Comparison of ENCODE assay signal across 8 cellular contexts in genomic region chr19:7340959-7341837, GRCh38. TPM values are rescaled to one million over a fixed set of nuclear protein-coding genes. Genes with fewer than 3 reads are reported as not detected.
DNase-seq lines count a peak whose midpoint lies in the region; ATAC-seq and TF ChIP-seq lines count a peak whose summit lies in the region.

No MANE protein-coding gene starts in this region.

- H3K4me1 Mint-ChIP-seq in activated CD4-positive, alpha-beta memory T cell treated with anti-CD3 and anti-CD28 coated beads, Interleukin-2, amount 10 ng/mL, durations not matched to agents 7 days and 5 days = peaks cover 49% of the 10 kb centered on the region
- H3K4me1 Mint-ChIP-seq in memory B cell = peaks cover 66% of the 10 kb centered on the region

- ATAC-seq in memory B cell (ENCODE audit: low read depth) = no peak
- ATAC-seq in GM21576 (IDR thresholded peaks at IDR 0.05; ENCODE audit: unreplicated experiment) = no peak

- no peak overlapping the region for H3K27ac Mint-ChIP-seq in activated CD4-positive, alpha-beta memory T cell treated with anti-CD3 and anti-CD28 coated beads, Interleukin-2, amount 10 ng/mL, durations not matched to agents 7 days and 5 days
- H3K27ac Mint-ChIP-seq in memory B cell = peak overlapping the region; percentile 78

- H3K9me3 Mint-ChIP-seq in activated CD4-positive, alpha-beta memory T cell treated with anti-CD3 and anti-CD28 coated beads, Interleukin-2, amount 10 ng/mL, durations not matched to agents 7 days and 5 days = no peaks in the 10 kb centered on the region
- no peaks in the 10 kb centered on the region for H3K9me3 Mint-ChIP-seq in memory B cell

- peak; percentile 93 for TF ChIP-seq CTCF in AG10803 (conservative IDR thresholded peaks at IDR 0.05; ENCODE audit: low read length)

- H3K4me3 ChIP-seq in AG10803 (ENCODE audit: low read length) (no peak overlapping the region), H7 (ENCODE audit: insufficient read depth, low read depth, low read length) (no peak overlapping the region)
- no peak overlapping the region for H3K4me3 ChIP-seq in effector memory CD4-positive, alpha-beta T cell (ENCODE audit: insufficient read depth, low read depth, low read length, poor library complexity, severe bottlenecking)

- H3K36me3 Mint-ChIP-seq in activated CD4-positive, alpha-beta memory T cell treated with anti-CD3 and anti-CD28 coated beads, Interleukin-2, amount 10 ng/mL, durations not matched to agents 7 days and 5 days (ENCODE audit: low read depth) = no peaks in the 10 kb centered on the region
- H3K36me3 Mint-ChIP-seq in memory B cell = no peaks in the 10 kb centered on the region

- H3K9me3 ChIP-seq in effector memory CD4-positive, alpha-beta T cell (ENCODE audit: control insufficient read depth, low read length) = no peaks in the 10 kb centered on the region

- DNase-seq in AG10803 (ENCODE audit: low read depth) = peak; percentile 64
- DNase-seq in H7 = peak; percentile 83
- peak; percentile 70 for DNase-seq in NCI-H774 (lab: John Stamatoyannopoulos, UW)
- DNase-seq in activated CD4-positive, alpha-beta memory T cell treated with anti-CD3 and anti-CD28 coated beads, Interleukin-2, amount 10 ng/mL, durations not matched to agents 7 days and 5 days = peak; percentile 85
- peak; percentile 60 to 73 (median 63) for DNase-seq in effector memory CD4-positive, alpha-beta T cell
- peak; percentile 92 to 95 for DNase-seq in memory B cell (ENCODE audit: low spot score in 2 of 2)
- DNase-seq in stimulated activated CD8-positive, alpha-beta memory T cell treated with anti-CD3 and anti-CD28 coated beads, Interleukin-15, amount 100 ng/mL, for 4 hours (ENCODE audit: low read depth in 2 of 2) = peak; percentile 58 to 69

- no peaks in the 10 kb centered on the region for H3K27me3 ChIP-seq in H7 (ENCODE audit: control insufficient read depth, insufficient read depth, low read length)
- H3K27me3 ChIP-seq in effector memory CD4-positive, alpha-beta T cell (replicated peaks; ENCODE audit: control insufficient read depth, insufficient read depth, low read length, poor library complexity, severe bottlenecking) = no peaks in the 10 kb centered on the region

- H3K27me3 Mint-ChIP-seq in activated CD4-positive, alpha-beta memory T cell treated with anti-CD3 and anti-CD28 coated beads, Interleukin-2, amount 10 ng/mL, durations not matched to agents 7 days and 5 days = no peaks in the 10 kb centered on the region
- H3K27me3 Mint-ChIP-seq in memory B cell = no peaks in the 10 kb centered on the region

- peak overlapping the region; percentile 8 for H3K27ac ChIP-seq in effector memory CD4-positive, alpha-beta T cell (ENCODE audit: insufficient read depth, low read length, poor library complexity, severe bottlenecking)

- POLR2A ChIA-PET in activated CD4-positive, alpha-beta memory T cell treated with anti-CD3 and anti-CD28 coated beads, Interleukin-2, amount 10 ng/mL, durations not matched to agents 7 days and 5 days (lab: Charles Lee) = interaction anchor here (1.4 to 1.5 kb wide), 2 partner anchors 9 to 242 kb away, joined by 3 to 7 read pairs; no protein-coding TSS in a partner anchor

- no peaks in the 10 kb centered on the region for H3K36me3 ChIP-seq in H7 (replicated peaks; ENCODE audit: control insufficient read depth, insufficient read depth, low read length)
- no peaks in the 10 kb centered on the region for H3K36me3 ChIP-seq in effector memory CD4-positive, alpha-beta T cell (ENCODE audit: control insufficient read depth, insufficient read depth, low read length)

- H3K4me3 Mint-ChIP-seq in activated CD4-positive, alpha-beta memory T cell treated with anti-CD3 and anti-CD28 coated beads, Interleukin-2, amount 10 ng/mL, durations not matched to agents 7 days and 5 days = no peak overlapping the region
- peak overlapping the region; percentile 68 for H3K4me3 Mint-ChIP-seq in memory B cell

- H3K4me1 ChIP-seq in effector memory CD4-positive, alpha-beta T cell (ENCODE audit: control insufficient read depth, insufficient read depth, low read length, poor library complexity, severe bottlenecking) = peaks cover 37% of the 10 kb centered on the region

- CTCF ChIA-PET in activated CD4-positive, alpha-beta memory T cell treated with anti-CD3 and anti-CD28 coated beads, Interleukin-2, amount 10 ng/mL, durations not matched to agents 7 days and 5 days (lab: Charles Lee) = interaction anchor here (0.9 to 3.8 kb wide), 10 partner anchors 9 to 242 kb away, joined by 3 to 19 read pairs (median 13); partner anchors contain the start of gene ARHGEF18

RNA-seq across cellular contexts. Expression of gene ARHGEF18, which starts 7.5 kb away (rescaled TPM):
- 48.3 and 50.5 TPM in 2 replicates for total RNA-seq in H7 (2014; rRNA removed; shearing (Covaris generic))
- 10 to 100 TPM; 31.9 to 36.0 TPM for total RNA-seq in activated CD4-positive, alpha-beta memory T cell treated with anti-CD3 and anti-CD28 coated beads, Interleukin-2, amount 10 ng/mL, durations not matched to agents 7 days and 5 days

RNA-seq across cellular contexts. Expression of gene INSR, which starts 47.0 kb away (rescaled TPM):
- 10.0 and 13.6 TPM in 2 replicates for total RNA-seq in H7 (2014; rRNA removed; shearing (Covaris generic))
- 1 to 10 TPM in 1 of 2 experiments, under 1 TPM in 1; 0.90 to 1.3 TPM for total RNA-seq in activated CD4-positive, alpha-beta memory T cell treated with anti-CD3 and anti-CD28 coated beads, Interleukin-2, amount 10 ng/mL, durations not matched to agents 7 days and 5 days
